In the genomic region with DNA sequence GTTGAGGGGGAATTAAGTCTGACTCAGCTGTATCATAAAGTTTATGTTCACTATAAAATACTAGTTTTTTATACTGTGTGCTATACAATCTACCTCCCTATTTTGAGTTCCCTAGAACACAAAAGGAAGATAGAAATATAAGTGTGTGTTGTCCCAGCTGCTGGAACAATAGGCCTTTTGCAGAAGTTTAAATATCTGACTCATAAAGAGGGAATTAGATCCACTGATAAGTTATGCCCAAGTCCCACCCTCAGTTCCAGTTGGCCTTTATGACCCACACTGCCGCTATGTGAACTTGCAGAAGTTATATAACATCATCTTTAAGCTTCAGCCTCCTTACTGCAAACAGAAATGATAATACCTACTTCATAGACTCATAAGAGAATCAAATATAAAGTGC, we compare ENCODE assay signal across 1 cellular context.
TF ChIP-seq lines count a peak whose summit lies in the region.

No MANE protein-coding gene starts in this region.

TF ChIP-seq in SK-N-SH treated with all-trans-retinoic acid at 6 μM for 48 hours, 23 proteins besides CTCF, POLR2A, EP300 and RAD21 (continued from another document):
- TF ChIP-seq, protein P1, sequence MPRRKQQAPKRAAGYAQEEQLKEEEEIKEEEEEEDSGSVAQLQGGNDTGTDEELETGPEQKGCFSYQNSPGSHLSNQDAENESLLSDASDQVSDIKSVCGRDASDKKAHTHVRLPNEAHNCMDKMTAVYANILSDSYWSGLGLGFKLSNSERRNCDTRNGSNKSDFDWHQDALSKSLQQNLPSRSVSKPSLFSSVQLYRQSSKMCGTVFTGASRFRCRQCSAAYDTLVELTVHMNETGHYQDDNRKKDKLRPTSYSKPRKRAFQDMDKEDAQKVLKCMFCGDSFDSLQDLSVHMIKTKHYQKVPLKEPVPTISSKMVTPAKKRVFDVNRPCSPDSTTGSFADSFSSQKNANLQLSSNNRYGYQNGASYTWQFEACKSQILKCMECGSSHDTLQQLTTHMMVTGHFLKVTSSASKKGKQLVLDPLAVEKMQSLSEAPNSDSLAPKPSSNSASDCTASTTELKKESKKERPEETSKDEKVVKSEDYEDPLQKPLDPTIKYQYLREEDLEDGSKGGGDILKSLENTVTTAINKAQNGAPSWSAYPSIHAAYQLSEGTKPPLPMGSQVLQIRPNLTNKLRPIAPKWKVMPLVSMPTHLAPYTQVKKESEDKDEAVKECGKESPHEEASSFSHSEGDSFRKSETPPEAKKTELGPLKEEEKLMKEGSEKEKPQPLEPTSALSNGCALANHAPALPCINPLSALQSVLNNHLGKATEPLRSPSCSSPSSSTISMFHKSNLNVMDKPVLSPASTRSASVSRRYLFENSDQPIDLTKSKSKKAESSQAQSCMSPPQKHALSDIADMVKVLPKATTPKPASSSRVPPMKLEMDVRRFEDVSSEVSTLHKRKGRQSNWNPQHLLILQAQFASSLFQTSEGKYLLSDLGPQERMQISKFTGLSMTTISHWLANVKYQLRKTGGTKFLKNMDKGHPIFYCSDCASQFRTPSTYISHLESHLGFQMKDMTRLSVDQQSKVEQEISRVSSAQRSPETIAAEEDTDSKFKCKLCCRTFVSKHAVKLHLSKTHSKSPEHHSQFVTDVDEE (CRISPR knock-in tag; IDR thresholded peaks at IDR 0.05) = no peak
- no peak for TF ChIP-seq OSR1 (CRISPR knock-in tag; IDR thresholded peaks at IDR 0.05)
